ENCODE assay signal across 23 cellular contexts in genomic region chr2:239073270-239073669, GRCh38.
"Had no signal": no experiment of that assay in that cellular context is flagged by ENCODE, and none has a peak within 500 bp of the region (broad histone marks: within the 10 kb centered on the region; RNA-seq: fewer than 3 reads in every experiment).

No MANE protein-coding gene starts in this region.

- H3K4me3 ChIP-seq: colonic mucosa, esophagus muscularis mucosa, hepatocyte, lung, mucosa of descending colon, neural progenitor cell, smooth muscle cell, stomach, thyroid gland had no signal

- H3K4me2 ChIP-seq: hepatocyte, neural progenitor cell, smooth muscle cell had no signal

- H3K36me3 ChIP-seq: colonic mucosa, neural progenitor cell had no signal

- H3K4me1 ChIP-seq: colonic mucosa, neural progenitor cell, thyroid gland had no signal

- DNase-seq: colonic mucosa; dermis blood vessel endothelial cell; effector memory CD4-positive, alpha-beta T cell; foreskin melanocyte; glutamatergic neuron; kidney; left colon; naive B cell; nucleus accumbens; retina; stimulated activated CD4-positive, alpha-beta T cell treated with anti-CD3 and anti-CD28 coated beads, Interleukin-2, amount 100 ng/mL, for 24 hours; stimulated activated CD4-positive, alpha-beta T cell treated with anti-CD3 and anti-CD28 coated beads, Interleukin-4, amount 100 ng/mL, for 24 hours; stimulated activated naive CD4-positive, alpha-beta T cell treated with Interleukin-2 at 50 U/mL for 16 hours; stomach; thyroid gland had no signal

- H2AFZ ChIP-seq: hepatocyte, neural progenitor cell had no signal

- H3K9ac ChIP-seq: neural progenitor cell had no signal

- H3K27me3 ChIP-seq: colonic mucosa, esophagus muscularis mucosa, hepatocyte, neural progenitor cell, stomach, thyroid gland had no signal

- ATAC-seq: left colon; mucosa of descending colon; sciatic nerve; stimulated activated effector memory CD8-positive, alpha-beta T cell treated with anti-CD3 and anti-CD28 coated beads, Interleukin-12 subunit alpha, Interleukin-12 subunit beta, amount 100 ng/mL, for 72 hours had no signal

- H3K27ac ChIP-seq: colonic mucosa, esophagus muscularis mucosa, hepatocyte, neural progenitor cell, stomach, thyroid gland had no signal

- H3K9me3 ChIP-seq: colonic mucosa, mucosa of descending colon, stomach, thyroid gland had no signal
